In the genomic region with DNA sequence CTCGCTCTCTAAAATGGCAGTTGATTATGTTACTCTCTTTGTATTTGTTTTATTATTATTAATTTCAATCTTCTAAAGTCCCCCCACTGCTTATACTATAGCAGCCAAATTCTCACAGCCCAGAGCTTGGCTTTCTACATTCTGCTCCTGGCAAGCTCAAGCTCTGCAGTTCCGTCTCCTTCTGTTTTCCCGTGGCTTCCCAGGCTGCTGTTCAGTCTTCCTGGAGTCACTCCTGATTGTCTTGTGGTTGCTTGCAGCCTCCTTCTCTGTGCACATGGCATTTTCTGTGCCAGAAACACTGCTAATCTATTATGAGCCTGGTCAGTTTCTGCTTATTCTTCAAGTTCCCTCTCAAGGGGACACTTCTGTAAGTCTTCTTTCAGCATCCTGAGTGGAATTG, we compare ENCODE assay signal across 27 cellular contexts.
DNase-seq lines count a peak whose midpoint lies in the region; TF ChIP-seq lines count a peak whose summit lies in the region.
"Had no signal": no experiment of that assay in that cellular context is flagged by ENCODE, and none has a peak within 500 bp of the region (broad histone marks: within the 10 kb centered on the region; RNA-seq: fewer than 3 reads in every experiment).

No MANE protein-coding gene starts in this region.

- no peak overlapping the region for H2AFZ ChIP-seq in osteoblast (ENCODE audit: low read length)

- H3K27me3 ChIP-seq in osteoblast (ENCODE audit: insufficient read depth, low read length) (no peaks in the 10 kb centered on the region), adrenal gland (no peaks in the 10 kb centered on the region)
- H3K27me3 ChIP-seq: breast epithelium, ovary, spleen, stomach had no signal

- H3K27ac ChIP-seq in osteoblast (ENCODE audit: low read depth, low read length), result peak overlapping the region; percentile 90
- no peak overlapping the region for H3K27ac ChIP-seq in adrenal gland
- H3K27ac ChIP-seq: 22Rv1, breast epithelium, lower lobe of right lung, ovary, spleen, stomach had no signal

- no peaks in the 10 kb centered on the region for H3K9me3 ChIP-seq in osteoblast (ENCODE audit: low read depth, low read length)
- no peaks in the 10 kb centered on the region for H3K9me3 ChIP-seq in adrenal gland (replicated peaks in 1 of 3)
- H3K9me3 ChIP-seq: ovary, stomach had no signal

- no peak overlapping the region for H3K4me2 ChIP-seq in osteoblast (ENCODE audit: insufficient read depth, low read length)

- TF ChIP-seq CTCF in fibroblast of pulmonary artery (IDR thresholded peaks at IDR 0.05; ENCODE audit: low read length, missing control alignments) (no peak), osteoblast (IDR thresholded peaks at IDR 0.05; ENCODE audit: extremely low read depth, low read depth, low read length) (no peak), adrenal gland (IDR thresholded peaks at IDR 0.05) (no peak)

- H3K36me3 ChIP-seq in osteoblast (ENCODE audit: insufficient read depth, low read length) (no peaks in the 10 kb centered on the region), adrenal gland (replicated peaks in 1 of 2) (no peaks in the 10 kb centered on the region)
- H3K36me3 ChIP-seq: breast epithelium, lower lobe of right lung, ovary, spleen, stomach had no signal

- WGBS in adrenal gland, 4 donors, result 77 to 82% (median 80%) methylated on average over 3 of the region's 3 CpGs

- TF ChIP-seq POLR2A in adrenal gland (IDR thresholded peaks at IDR 0.05), result no peak

- H3K4me3 ChIP-seq in fibroblast of pulmonary artery (replicated peaks; ENCODE audit: low read depth, low read length), result no peak overlapping the region
- no peak overlapping the region for H3K4me3 ChIP-seq in osteoblast (ENCODE audit: insufficient read depth, low read length)
- H3K4me3 ChIP-seq in adrenal gland, result no peak overlapping the region
- H3K4me3 ChIP-seq: breast epithelium, lower lobe of right lung, ovary, spleen, stomach had no signal

- H4K20me1 ChIP-seq in osteoblast (ENCODE audit: insufficient read depth, low read length), result no peaks in the 10 kb centered on the region

- intact Hi-C loops in adrenal gland (cut with DNase I), result no loop called here

- H3K79me2 ChIP-seq in osteoblast (ENCODE audit: insufficient read depth, low read length), result no peaks in the 10 kb centered on the region

- DNase-seq in NCI-H524 (lab: John Stamatoyannopoulos, UW) (peak; percentile 6 to 58), NCI-H524 treated with DMSO at 0.1 percent for 48 hours (lab: John Stamatoyannopoulos, UW) (no peak), RPMI7951 (ENCODE audit: low read depth) (peak; percentile 20), fibroblast of pulmonary artery (ENCODE audit: low read depth) (peak; percentile 32), osteoblast (ENCODE audit: insufficient read length, low spot score, missing footprints) (no peak), adrenal gland (no peak), cortex of kidney (lab: John Stamatoyannopoulos, UW) (no peak), NCI-H510A (lab: John Stamatoyannopoulos, UW) (no peak)
- DNase-seq: activated CD4-positive, alpha-beta T cell treated with anti-CD3 and anti-CD28 coated beads for 1 hour; activated CD8-positive, alpha-beta T cell treated with anti-CD3 and anti-CD28 coated beads for 36 hours; activated naive CD4-positive, alpha-beta T cell treated with anti-CD3 and anti-CD28 coated beads for 36 hours; CD4-positive, CD25-positive, alpha-beta regulatory T cell; effector CD4-positive, alpha-beta T cell; head of caudate nucleus; lower lobe of right lung; NCI-H1105 treated with DMSO at 0.1 percent for 48 hours; NCI-H187 treated with DMSO at 0.1 percent for 48 hours; NCI-H2171 treated with DMSO at 0.1 percent for 48 hours; NCI-H510A treated with DMSO at 0.1 percent for 48 hours; ovary; retina; SHP77; spleen; stomach; T-helper 2 cell had no signal

- H3K4me1 ChIP-seq in osteoblast (ENCODE audit: insufficient read depth, low read length) (peaks cover 13% of the 10 kb centered on the region), adrenal gland (replicated peaks in 1 of 2) (no peaks in the 10 kb centered on the region)
- H3K4me1 ChIP-seq: breast epithelium, lower lobe of right lung, spleen, stomach had no signal

Comparison
In these comparisons a context has a peak if more than half of its experiments do, and no peak if none do; other contexts are left out.
1. DNase-seq: peak in NCI-H524 (2 of 2), RPMI7951 (single experiment) and fibroblast of pulmonary artery (single experiment); none in NCI-H524 treated with DMSO at 0.1 percent for 48 hours (single experiment), osteoblast (single experiment), adrenal gland (0 of 7), cortex of kidney (single experiment) and NCI-H510A (single experiment).